In genomic region chr22:43945632-43946390, GRCh38 we compare ENCODE assay signal across 8 cellular contexts. TPM values are rescaled to one million over a fixed set of nuclear protein-coding genes. Genes with fewer than 3 reads are reported as not detected.
DNase-seq lines count a peak whose midpoint lies in the region; ATAC-seq and TF ChIP-seq lines count a peak whose summit lies in the region.

No MANE protein-coding gene starts in this region.

- intact Hi-C loops in heart right ventricle (cut with DNase I) = no loop called here
- intact Hi-C loops in gastrocnemius medialis (cut with DNase I; ENCODE audit: low total_unique reads) = no loop called here

- H3K4me1 ChIP-seq in heart right ventricle = no peaks in the 10 kb centered on the region
- H3K4me1 ChIP-seq in gastrocnemius medialis = no peaks in the 10 kb centered on the region

- peak; percentile 9 for DNase-seq in COR-L47 (lab: John Stamatoyannopoulos, UW)
- DNase-seq in HPDE6-E6E7 (ENCODE audit: extremely low spot score) = peak; percentile 53
- peak; percentile 64 to 80 for DNase-seq in activated naive CD4-positive, alpha-beta T cell treated with anti-CD3 and anti-CD28 coated beads, Interleukin-2, amount 50 U/mL, for 72 hours (ENCODE audit: low spot score in 2 of 2)
- peak; percentile 37 to 53 for DNase-seq in heart right ventricle
- peak in 1 of 2 donors; percentile 33 for DNase-seq in gastrocnemius medialis
- DNase-seq in NCI-H2171 (lab: John Stamatoyannopoulos, UW) = no peak

- H3K36me3 ChIP-seq in heart right ventricle = no peaks in the 10 kb centered on the region
- no peaks in the 10 kb centered on the region for H3K36me3 ChIP-seq in gastrocnemius medialis

- H3K4me3 ChIP-seq in heart right ventricle (no peak overlapping the region), gastrocnemius medialis (no peak overlapping the region)

- no peak for TF ChIP-seq POLR2A in gastrocnemius medialis (IDR thresholded peaks at IDR 0.05)

- no peaks in the 10 kb centered on the region for H3K9me3 Mint-ChIP-seq in activated naive CD4-positive, alpha-beta T cell treated with anti-CD3 and anti-CD28 coated beads, Interleukin-2, amount 50 U/mL, for 72 hours

- H3K27ac ChIP-seq in heart right ventricle (no peak overlapping the region), gastrocnemius medialis (no peak overlapping the region)

- H3K27me3 ChIP-seq in heart right ventricle = peaks cover 0 to 5% (median 0%) of the 10 kb centered on the region in 7 donors
- H3K27me3 ChIP-seq in gastrocnemius medialis = no peaks in the 10 kb centered on the region

- no peak overlapping the region for H3K27ac Mint-ChIP-seq in activated naive CD4-positive, alpha-beta T cell treated with anti-CD3 and anti-CD28 coated beads, Interleukin-2, amount 50 U/mL, for 72 hours

- H3K9me3 ChIP-seq in heart right ventricle (peaks cover 0 to 13% (median 0%) of the 10 kb centered on the region in 11 donors), gastrocnemius medialis (no peaks in the 10 kb centered on the region)

- peak; percentile 100 for ATAC-seq in SK-N-SH treated with all-trans-retinoic acid at 6 μM for 48 hours
- ATAC-seq in activated naive CD4-positive, alpha-beta T cell treated with anti-CD3 and anti-CD28 coated beads, Interleukin-2, amount 50 U/mL, for 72 hours = peak; percentile 98
- peak; percentile 49 to 90 (median 78) for ATAC-seq in heart right ventricle
- ATAC-seq in gastrocnemius medialis = peak; percentile 61 to 72
- no peak for ATAC-seq in HG02623 (IDR thresholded peaks at IDR 0.05; ENCODE audit: unreplicated experiment)

- TF ChIP-seq CTCF in heart right ventricle (IDR thresholded peaks at IDR 0.05) (peak; percentile 23 to 69 (median 55)), gastrocnemius medialis (IDR thresholded peaks at IDR 0.05 in 4 of 5, conservative IDR thresholded peaks at IDR 0.05 in 1 of 5) (peak; percentile 6 to 57 (median 44))

- in situ Hi-C loops in gastrocnemius medialis (cut with MboI; ENCODE audit: low sequenced_read_pairs in 4 of 4) = no loop called here

- WGBS in heart right ventricle, 2 donors = 53 to 54% methylated on average over 12 of the region's 12 CpGs

- H3K36me3 Mint-ChIP-seq in activated naive CD4-positive, alpha-beta T cell treated with anti-CD3 and anti-CD28 coated beads, Interleukin-2, amount 50 U/mL, for 72 hours = no peaks in the 10 kb centered on the region

TF ChIP-seq in SK-N-SH treated with all-trans-retinoic acid at 6 μM for 48 hours, 23 proteins besides CTCF, POLR2A, EP300 and RAD21:
- TF ChIP-seq OSR1 (CRISPR knock-in tag; IDR thresholded peaks at IDR 0.05) (no peak), CREB5 (CRISPR knock-in tag; IDR thresholded peaks at IDR 0.05; ENCODE audit: low read depth) (no peak), ZNF565 (CRISPR knock-in tag; conservative IDR thresholded peaks at IDR 0.05; ENCODE audit: low read depth) (no peak), TCF4 (CRISPR knock-in tag; IDR thresholded peaks at IDR 0.05; ENCODE audit: borderline replicate concordance) (no peak), ZC3H10 (CRISPR knock-in tag; IDR thresholded peaks at IDR 0.05) (no peak), CSRNP3 (CRISPR knock-in tag; IDR thresholded peaks at IDR 0.05) (no peak)

RNA-seq across cellular contexts. Expression of gene SAMM50, which starts 9.4 kb away (rescaled TPM):
- 10 to 100 TPM; 41.7 to 51.1 TPM for total RNA-seq in activated naive CD4-positive, alpha-beta T cell treated with anti-CD3 and anti-CD28 coated beads, Interleukin-2, amount 50 U/mL, for 72 hours
- total RNA-seq in heart right ventricle = 10 to 100 TPM; 58.1 to 90.6 (median 74.1) TPM
- 10 to 100 TPM; 15.3 to 47.6 TPM for polyA plus RNA-seq in heart right ventricle
- total RNA-seq in gastrocnemius medialis = 100 to 1,000 TPM in 1 of 4 donors, 10 to 100 TPM in 3; 67.4 to 104 (median 72.0) TPM

RNA-seq across cellular contexts. Expression of gene PNPLA3, which starts 22.2 kb away (rescaled TPM):
- total RNA-seq in activated naive CD4-positive, alpha-beta T cell treated with anti-CD3 and anti-CD28 coated beads, Interleukin-2, amount 50 U/mL, for 72 hours = under 1 TPM; 0.39 to 0.58 TPM
- total RNA-seq in heart right ventricle (under 1 TPM in 5 of 10 donors, not detected in 5; 0.08 to 0.95 (median 0.27) TPM), gastrocnemius medialis (1 to 10 TPM in 2 of 4 donors, under 1 TPM in 1, not detected in 1; 0.58 to 2.3 (median 1.4) TPM)
- polyA plus RNA-seq in heart right ventricle = under 1 TPM; 0.09 to 0.29 TPM

RNA-seq across cellular contexts. Expression of gene PNPLA5, which starts 54.0 kb away (rescaled TPM):
- not detected for total RNA-seq in activated naive CD4-positive, alpha-beta T cell treated with anti-CD3 and anti-CD28 coated beads, Interleukin-2, amount 50 U/mL, for 72 hours
- total RNA-seq in heart right ventricle (not detected), gastrocnemius medialis (not detected)
- polyA plus RNA-seq in heart right ventricle = not detected
